ENCODE assay signal across 2 cellular contexts in genomic region chr5:6504677-6505414, GRCh38.
TF ChIP-seq lines count a peak whose summit lies in the region.

No MANE protein-coding gene starts in this region.

TF ChIP-seq in SK-N-SH treated with all-trans-retinoic acid at 6 μM for 48 hours, 23 proteins besides CTCF, POLR2A, EP300 and RAD21:
- TF ChIP-seq POU6F1 (CRISPR knock-in tag; IDR thresholded peaks at IDR 0.05; ENCODE audit: borderline replicate concordance, low read depth) = no peak
- no peak for TF ChIP-seq CREB5 (CRISPR knock-in tag; IDR thresholded peaks at IDR 0.05; ENCODE audit: low read depth)
- peak; percentile 26; the same call in 1 of the 2 replicates for TF ChIP-seq ISL1 (CRISPR knock-in tag; IDR thresholded peaks at IDR 0.05)
- no peak for TF ChIP-seq ZNF70 (CRISPR knock-in tag; IDR thresholded peaks at IDR 0.05)
- no peak for TF ChIP-seq PATZ1 (CRISPR knock-in tag; IDR thresholded peaks at IDR 0.05; ENCODE audit: borderline replicate concordance)
TF ChIP-seq in SK-N-SH treated with all-trans-retinoic acid at 6 μM for 48 hours: peak in this region for 1.

TF ChIP-seq in SK-N-SH, 30 proteins besides CTCF, POLR2A, EP300 and RAD21 (continued from another document):
- TF ChIP-seq NFIC (IDR thresholded peaks at IDR 0.05; ENCODE audit: borderline replicate concordance) (no peak), NRF1 (IDR thresholded peaks at IDR 0.05; ENCODE audit: low read depth, low read length) (no peak), CHD2 (IDR thresholded peaks at IDR 0.05; ENCODE audit: low read length, partially characterized antibody) (no peak), ELF1 (IDR thresholded peaks at IDR 0.05) (no peak)
